Comparison of ENCODE assay signal across 25 cellular contexts in the genomic region with DNA sequence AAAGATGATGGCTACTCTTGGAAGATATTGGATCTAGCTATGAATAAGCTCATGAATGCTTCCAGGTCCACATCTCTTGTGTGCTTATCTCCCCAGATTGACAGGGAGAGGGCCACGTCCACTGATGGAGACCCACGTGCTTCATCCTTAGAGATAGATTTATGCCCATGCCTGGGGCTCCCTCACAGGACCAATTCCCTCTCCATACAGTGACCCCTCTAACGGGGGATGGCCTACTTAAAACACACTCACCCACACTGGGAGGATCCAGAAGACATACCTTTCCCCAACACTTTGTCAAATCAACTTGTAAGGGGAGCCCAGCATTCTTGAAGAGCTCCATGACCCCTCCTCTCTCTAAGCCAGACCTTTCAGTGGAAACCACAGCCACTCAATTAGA.
"Had no signal": no experiment of that assay in that cellular context is flagged by ENCODE, and none has a peak within 500 bp of the region (broad histone marks: within the 10 kb centered on the region; RNA-seq: fewer than 3 reads in every experiment).

No MANE protein-coding gene starts in this region.

- H3K27me3 ChIP-seq: dorsolateral prefrontal cortex, gastroesophageal sphincter, heart left ventricle, hepatocyte, left lung had no signal

- H3K27ac Mint-ChIP-seq: immature natural killer cell, memory B cell had no signal

- H3K36me3 Mint-ChIP-seq: immature natural killer cell, memory B cell had no signal

- H3K79me2 ChIP-seq: hepatocyte had no signal

- H3K4me1 Mint-ChIP-seq: immature natural killer cell, memory B cell had no signal

- H3K27ac ChIP-seq: coronary artery, dorsolateral prefrontal cortex, epithelial cell of prostate, foreskin keratinocyte, gastroesophageal sphincter, heart left ventricle, hepatocyte, left lung, lower lobe of right lung had no signal

- H3K9me3 Mint-ChIP-seq: immature natural killer cell, memory B cell had no signal

- H2AFZ ChIP-seq: hepatocyte had no signal

- H3K9me3 ChIP-seq: gastroesophageal sphincter, heart left ventricle, left lung, lower lobe of right lung had no signal

- H3K4me2 ChIP-seq: hepatocyte had no signal

- DNase-seq: dermis blood vessel endothelial cell; dorsolateral prefrontal cortex; effector CD4-positive, alpha-beta T cell; effector memory CD4-positive, alpha-beta T cell; erythroblast; foreskin keratinocyte; heart left ventricle; hypothalamus; immature natural killer cell; islet precursor cell; kidney; kidney glomerular epithelial cell; left cardiac atrium; left lung; left ventricle myocardium superior; lower lobe of right lung; mammary epithelial cell; mesendoderm; midbrain had no signal

- H3K4me3 Mint-ChIP-seq: immature natural killer cell, memory B cell had no signal

- H3K36me3 ChIP-seq: gastroesophageal sphincter, heart left ventricle, left lung, lower lobe of right lung had no signal

- H3K4me1 ChIP-seq: foreskin keratinocyte, gastroesophageal sphincter, lower lobe of right lung had no signal

- ATAC-seq: esophagus mucosa, foreskin keratinocyte, gastroesophageal sphincter, heart left ventricle, left cardiac atrium, left ventricle myocardium superior had no signal

- H3K4me3 ChIP-seq: coronary artery, dorsolateral prefrontal cortex, gastroesophageal sphincter, heart left ventricle, hepatocyte, left lung, lower lobe of right lung had no signal
